In genomic region chr1:101757985-101758384, GRCh38 we compare ENCODE assay signal across 24 cellular contexts.
DNase-seq lines count a peak whose midpoint lies in the region; TF ChIP-seq lines count a peak whose summit lies in the region.
"Had no signal": no experiment of that assay in that cellular context is flagged by ENCODE, and none has a peak within 500 bp of the region (broad histone marks: within the 10 kb centered on the region; RNA-seq: fewer than 3 reads in every experiment).

No MANE protein-coding gene starts in this region.

- H3K27me3 ChIP-seq in breast epithelium = no peaks in the 10 kb centered on the region
- H3K27me3 ChIP-seq in mesendoderm (ENCODE audit: insufficient read depth, low read length, poor library complexity) = no peaks in the 10 kb centered on the region

- no peak overlapping the region for H3K56ac ChIP-seq in mesendoderm (ENCODE audit: low read length)

- no peaks in the 10 kb centered on the region for H3K79me1 ChIP-seq in mesendoderm (ENCODE audit: low read length)

- no peak overlapping the region for H2BK5ac ChIP-seq in mesendoderm (ENCODE audit: low read length)

- no peak for TF ChIP-seq POLR2A in breast epithelium (IDR thresholded peaks at IDR 0.05)

- H3K36me3 Mint-ChIP-seq in MCF 10A (ENCODE audit: insufficient read depth, unreplicated experiment) (no peaks in the 10 kb centered on the region), progenitor cell of endocrine pancreas (ENCODE audit: insufficient read depth) (no peaks in the 10 kb centered on the region)
- H3K36me3 Mint-ChIP-seq: CD8-positive, alpha-beta T cell had no signal

- no peaks in the 10 kb centered on the region for H3K36me3 ChIP-seq in breast epithelium
- H3K36me3 ChIP-seq in mesendoderm (ENCODE audit: control insufficient read depth, insufficient read depth, low read length) = no peaks in the 10 kb centered on the region

- no peaks in the 10 kb centered on the region for H3K4me1 ChIP-seq in breast epithelium
- H3K4me1 ChIP-seq in mesendoderm (ENCODE audit: control insufficient read depth, low read depth, low read length) = no peaks in the 10 kb centered on the region
- H3K4me1 ChIP-seq: Caco-2 had no signal

- H3K4ac ChIP-seq in mesendoderm (ENCODE audit: low read depth, low read length) = no peak overlapping the region

- CTCF ChIA-PET in MCF 10A (lab: Yijun Ruan, JAX) = interaction anchor here (1.2 kb wide), 1 partner anchor 11 kb away, joined by 3 read pairs; no protein-coding TSS in a partner anchor

- H3K27me3 Mint-ChIP-seq in MCF 10A (ENCODE audit: insufficient read depth, unreplicated experiment) = peaks cover 45% of the 10 kb centered on the region
- no peaks in the 10 kb centered on the region for H3K27me3 Mint-ChIP-seq in progenitor cell of endocrine pancreas
- H3K27me3 Mint-ChIP-seq: B cell had no signal

- no peak overlapping the region for H2AK5ac ChIP-seq in mesendoderm (ENCODE audit: low read length)

- H3K4me2 ChIP-seq in mesendoderm (ENCODE audit: low read length) = no peak overlapping the region
- H3K4me2 ChIP-seq: SK-N-SH had no signal

- H3K4me3 Mint-ChIP-seq in MCF 10A (ENCODE audit: unreplicated experiment) (no peak overlapping the region), progenitor cell of endocrine pancreas (ENCODE audit: low read depth) (no peak overlapping the region)
- H3K4me3 Mint-ChIP-seq: B cell; CD8-positive, alpha-beta T cell had no signal

- no TSS peak for BruUV-seq in MCF 10A (replicated peaks; lab: Mats Ljungman, UMichigan)

- H3K23ac ChIP-seq in mesendoderm (ENCODE audit: low read length) = no peak overlapping the region

- no peaks in the 10 kb centered on the region for H3K79me2 ChIP-seq in mesendoderm (ENCODE audit: control insufficient read depth, insufficient read depth, low read length)

- DNase-seq in MCF 10A (ENCODE audit: unreplicated experiment) (peak; percentile 29), breast epithelium (ENCODE audit: low spot score in 2 of 2) (no peak), epithelial cell of esophagus (ENCODE audit: low read depth) (peak; percentile 79), mesendoderm (peak; percentile 18), progenitor cell of endocrine pancreas (ENCODE audit: low spot score, unreplicated experiment) (no peak), NCI-H1105 (lab: John Stamatoyannopoulos, UW) (no peak)
- no peak for DNase-seq in activated CD8-positive, alpha-beta memory T cell treated with anti-CD3 and anti-CD28 coated beads, Interleukin-2, amount 50 U/mL, for 4 hours
- DNase-seq: Caco-2; CD8-positive, alpha-beta T cell; DMS 273 treated with DMSO at 0.1 percent for 48 hours; DMS79 treated with DMSO at 0.1 percent for 48 hours; Karpas-422; NCI-H1092 treated with DMSO at 0.1 percent for 48 hours; NCI-H1436 treated with DMSO at 0.1 percent for 48 hours; NCI-H187 treated with DMSO at 0.1 percent for 48 hours; NCI-H2171 treated with DMSO at 0.1 percent for 48 hours; NCI-H446; NCI-H524 treated with DMSO at 0.1 percent for 48 hours; NCI-H774; NK-92 treated with Interleukin-12 subunit alpha and Interleukin-12 subunit beta, amount 100 ng/mL, for 24 hours; SK-N-SH had no signal

- intact Hi-C loops in MCF 10A (cut with micrococcal nuclease) (no loop called here), breast epithelium (cut with DNase I; ENCODE audit: low total_unique reads) (no loop called here)

- H3K27ac Mint-ChIP-seq in MCF 10A (ENCODE audit: low read depth, unreplicated experiment) (no peak overlapping the region), progenitor cell of endocrine pancreas (no peak overlapping the region)
- H3K27ac Mint-ChIP-seq: B cell; CD8-positive, alpha-beta T cell had no signal

- no peaks in the 10 kb centered on the region for H3K9me3 ChIP-seq in breast epithelium
- H3K9me3 ChIP-seq: Caco-2, SK-N-SH had no signal

- H4K5ac ChIP-seq in mesendoderm (ENCODE audit: low read length) = no peak overlapping the region

- POLR2A ChIA-PET in MCF 10A (lab: Yijun Ruan, JAX) = no interaction called here

- no peak overlapping the region for H3K27ac ChIP-seq in breast epithelium
- no peak overlapping the region for H3K27ac ChIP-seq in mesendoderm (ENCODE audit: low read depth, low read length)
- H3K27ac ChIP-seq: 22Rv1, C4-2B had no signal

- H3K4me1 Mint-ChIP-seq in MCF 10A (ENCODE audit: insufficient read depth, unreplicated experiment) = no peaks in the 10 kb centered on the region
- H3K4me1 Mint-ChIP-seq in progenitor cell of endocrine pancreas (ENCODE audit: low read depth) = no peaks in the 10 kb centered on the region
- H3K4me1 Mint-ChIP-seq: B cell had no signal

- H2BK120ac ChIP-seq in mesendoderm (ENCODE audit: low read depth, low read length) = no peak overlapping the region

- H3K9me3 Mint-ChIP-seq in MCF 10A (ENCODE audit: unreplicated experiment) (no peaks in the 10 kb centered on the region), progenitor cell of endocrine pancreas (ENCODE audit: low read depth) (no peaks in the 10 kb centered on the region)
- H3K9me3 Mint-ChIP-seq: CD8-positive, alpha-beta T cell had no signal

- no peak overlapping the region for H4K8ac ChIP-seq in mesendoderm (ENCODE audit: low read depth, low read length)

- no peak for TF ChIP-seq CTCF in MCF 10A (IDR thresholded peaks at IDR 0.05; ENCODE audit: unreplicated experiment)
- TF ChIP-seq CTCF in breast epithelium (IDR thresholded peaks at IDR 0.05) = no peak
- no peak for TF ChIP-seq CTCF in epithelial cell of esophagus (IDR thresholded peaks at IDR 0.05; ENCODE audit: insufficient read depth, low read depth, low read length, missing control alignments)
- TF ChIP-seq CTCF in progenitor cell of endocrine pancreas (IDR thresholded peaks at IDR 0.05; ENCODE audit: unreplicated experiment) = no peak

- no peak overlapping the region for H2BK15ac ChIP-seq in mesendoderm (replicated peaks; ENCODE audit: low read depth)

- no CpG with 5 or more reads among the region's 5 CpGs for WGBS in mesendoderm (ENCODE audit: extremely low coverage, insufficient coverage, low lambda C conversion rate)

- H3K4me3 ChIP-seq in breast epithelium (no peak overlapping the region), epithelial cell of esophagus (ENCODE audit: low read length) (no peak overlapping the region), mesendoderm (ENCODE audit: low read length) (no peak overlapping the region)

- H3K9ac ChIP-seq in mesendoderm (ENCODE audit: low read length) = no peak overlapping the region
- H3K9ac ChIP-seq: SK-N-SH had no signal

- H3K18ac ChIP-seq in mesendoderm (ENCODE audit: low read length) = no peak overlapping the region

Comparison
In these comparisons a context has a peak if more than half of its experiments do, and no peak if none do; other contexts are left out.
1. DNase-seq: peak in MCF 10A (single experiment), epithelial cell of esophagus (single experiment) and mesendoderm (single experiment); none in breast epithelium (0 of 2), progenitor cell of endocrine pancreas (single experiment), NCI-H1105 (single experiment) and activated CD8-positive, alpha-beta memory T cell treated with anti-CD3 and anti-CD28 coated beads, Interleukin-2, amount 50 U/mL, for 4 hours (single experiment).